Comparison of ENCODE assay signal across 22 cellular contexts in genomic region chr7:90916319-90916718, GRCh38.
"Had no signal": no experiment of that assay in that cellular context is flagged by ENCODE, and none has a peak within 500 bp of the region (broad histone marks: within the 10 kb centered on the region; RNA-seq: fewer than 3 reads in every experiment).

No MANE protein-coding gene starts in this region.

- FAIRE-seq: HepG2 had no signal

- H3K9ac ChIP-seq: SK-N-SH had no signal

- H3K9me3 ChIP-seq: MG63 had no signal

- H3K27me3 ChIP-seq: MG63 had no signal

- H3K4me3 ChIP-seq: MG63 had no signal

- DNase-seq: IMR-90, Karpas-422, KG1, MG63, NCI-H1092, NCI-H1105 treated with DMSO at 0.1 percent for 48 hours, NCI-H1436, NCI-H187, NCI-H2029, NCI-H2081 treated with DMSO at 0.1 percent for 48 hours, NCI-H2171, NCI-H226, NCI-H446, NCI-H510A, NCI-H524 treated with DMSO at 0.1 percent for 48 hours, NCI-H69, NCI-H774, Right ventricle myocardium superior, RPMI8226, SK-N-SH, T-helper 1 cell had no signal

- H3K4me2 ChIP-seq: SK-N-SH had no signal

- H3K36me3 ChIP-seq: MG63 had no signal
